Comparison of ENCODE assay signal across 30 cellular contexts in genomic region chr10:56003555-56003954, GRCh38.
"Had no signal": no experiment of that assay in that cellular context is flagged by ENCODE, and none has a peak within 500 bp of the region (broad histone marks: within the 10 kb centered on the region; RNA-seq: fewer than 3 reads in every experiment).

No MANE protein-coding gene starts in this region.

- DNase-seq: activated effector memory CD4-positive, alpha-beta T cell treated with anti-CD3 and anti-CD28 coated beads, Interleukin-2, amount 50 U/mL, for 16 hours; activated effector memory CD4-positive, alpha-beta T cell treated with Interleukin-2 at 50 U/mL for 16 hours; activated gamma-delta T cell; activated gamma-delta T cell treated with Interleukin-2 at 50 U/mL for 16 hours; activated naive CD4-positive, alpha-beta T cell; activated naive CD4-positive, alpha-beta T cell treated with anti-CD3 and anti-CD28 coated beads for 36 hours; activated naive CD4-positive, alpha-beta T cell treated with anti-CD3 and anti-CD28 coated beads, Interleukin-2, amount 10 ng/mL, durations not matched to agents 7 days and 5 days; activated naive CD4-positive, alpha-beta T cell treated with anti-CD3 and anti-CD28 coated beads, Interleukin-2, amount 50 U/mL, for 16 hours; activated naive CD4-positive, alpha-beta T cell treated with Interleukin-2 at 50 U/mL for 16 hours; activated naive CD8-positive, alpha-beta T cell treated with anti-CD3 and anti-CD28 coated beads for 36 hours; activated naive CD8-positive, alpha-beta T cell treated with anti-CD3 and anti-CD28 coated beads, Interleukin-2, amount 10 ng/mL, durations not matched to agents 7 days and 5 days; activated naive CD8-positive, alpha-beta T cell treated with anti-CD3 and anti-CD28 coated beads, Interleukin-2, amount 50 U/mL, for 24 hours; activated T-cell treated with anti-CD3 and anti-CD28 coated beads, Interleukin-2, amount 50 U/mL, for 4 hours; activated T-cell treated with anti-CD3 and anti-CD28 coated beads, Interleukin-2, amount 50 U/mL, for 48 hours; activated T-cell treated with anti-CD3 and anti-CD28 coated beads, Interleukin-2, amount 50 U/mL, for 72 hours; adrenal gland; amniotic stem cell; amygdala; anterior cingulate cortex; aorta; body of pancreas; brain microvascular endothelial cell; caudate nucleus; central memory CD4-positive, alpha-beta T cell; cerebellar nuclear complex had no signal

- H3K4me3 ChIP-seq: adrenal gland, ascending aorta, body of pancreas, breast epithelium, cardiac muscle cell had no signal

- H3K9me3 ChIP-seq: adrenal gland, ascending aorta, body of pancreas, breast epithelium had no signal

- H3K4me1 ChIP-seq: adrenal gland, ascending aorta, body of pancreas, breast epithelium had no signal

- H3K27ac ChIP-seq: adrenal gland, ascending aorta, body of pancreas, brain microvascular endothelial cell, breast epithelium, cardiac muscle cell had no signal

- H3K27me3 ChIP-seq: adrenal gland, ascending aorta, body of pancreas, brain microvascular endothelial cell, breast epithelium, cardiac muscle cell had no signal

- H3K36me3 ChIP-seq: adrenal gland, ascending aorta, brain microvascular endothelial cell, breast epithelium, cardiac muscle cell had no signal

- ATAC-seq: activated naive CD4-positive, alpha-beta T cell treated with anti-CD3 and anti-CD28 coated beads, Interleukin-2, amount 50 U/mL, for 72 hours; activated naive CD8-positive, alpha-beta T cell treated with anti-CD3 and anti-CD28 coated beads, Interleukin-2, amount 50 U/mL, for 24 hours; activated T-cell treated with anti-CD3 and anti-CD28 coated beads, Interleukin-2, amount 50 U/mL, for 4 hours; activated T-cell treated with anti-CD3 and anti-CD28 coated beads, Interleukin-2, amount 50 U/mL, for 72 hours; activated T-helper 17 cell treated with anti-CD3 and anti-CD28 coated beads, Interleukin-2, amount 50 U/mL, for 72 hours; body of pancreas had no signal
